1 cellular context compared by ENCODE assay signal in the genomic region with DNA sequence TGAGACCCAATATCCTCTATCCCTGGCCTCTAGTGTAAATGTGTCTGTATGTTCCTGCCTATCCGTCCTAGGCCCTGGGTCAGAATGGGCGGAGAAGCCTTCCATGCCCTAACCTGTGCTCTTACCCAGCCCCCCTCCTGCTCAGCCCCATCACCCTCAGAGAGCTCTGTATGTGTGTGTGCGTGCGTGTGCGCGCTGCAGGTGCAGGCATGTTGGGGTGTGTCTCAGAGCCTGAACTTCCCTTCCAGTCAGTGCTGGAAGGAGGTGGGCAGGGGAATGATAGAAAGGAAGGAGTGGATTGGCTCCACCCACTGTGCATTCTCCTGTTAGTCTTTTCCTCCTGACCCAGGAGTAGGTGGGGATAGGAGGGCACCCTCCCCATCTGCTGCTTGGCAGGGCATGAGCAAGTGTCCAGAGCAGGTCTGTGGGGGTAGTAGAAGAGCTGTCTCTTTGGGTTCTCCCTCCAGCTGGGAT.
TF ChIP-seq lines count a peak whose summit lies in the region.

No MANE protein-coding gene starts in this region.

TF ChIP-seq in IMR-90, 13 proteins besides CTCF, POLR2A, EP300 and RAD21:
- TF ChIP-seq CHD1 (IDR thresholded peaks at IDR 0.05; ENCODE audit: low read depth, low read length), result no peak
- no peak for TF ChIP-seq FOS (IDR thresholded peaks at IDR 0.05; ENCODE audit: low read depth, low read length)
- no peak for TF ChIP-seq NFE2L2 (IDR thresholded peaks at IDR 0.05; ENCODE audit: low read depth, low read length)
- TF ChIP-seq, protein P1, sequence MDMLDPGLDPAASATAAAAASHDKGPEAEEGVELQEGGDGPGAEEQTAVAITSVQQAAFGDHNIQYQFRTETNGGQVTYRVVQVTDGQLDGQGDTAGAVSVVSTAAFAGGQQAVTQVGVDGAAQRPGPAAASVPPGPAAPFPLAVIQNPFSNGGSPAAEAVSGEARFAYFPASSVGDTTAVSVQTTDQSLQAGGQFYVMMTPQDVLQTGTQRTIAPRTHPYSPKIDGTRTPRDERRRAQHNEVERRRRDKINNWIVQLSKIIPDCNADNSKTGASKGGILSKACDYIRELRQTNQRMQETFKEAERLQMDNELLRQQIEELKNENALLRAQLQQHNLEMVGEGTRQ (IDR thresholded peaks at IDR 0.05; ENCODE audit: low read depth, low read length), result no peak
- no peak for TF ChIP-seq RFX5 (IDR thresholded peaks at IDR 0.05; ENCODE audit: low read depth, low read length)
